In the genomic region with DNA sequence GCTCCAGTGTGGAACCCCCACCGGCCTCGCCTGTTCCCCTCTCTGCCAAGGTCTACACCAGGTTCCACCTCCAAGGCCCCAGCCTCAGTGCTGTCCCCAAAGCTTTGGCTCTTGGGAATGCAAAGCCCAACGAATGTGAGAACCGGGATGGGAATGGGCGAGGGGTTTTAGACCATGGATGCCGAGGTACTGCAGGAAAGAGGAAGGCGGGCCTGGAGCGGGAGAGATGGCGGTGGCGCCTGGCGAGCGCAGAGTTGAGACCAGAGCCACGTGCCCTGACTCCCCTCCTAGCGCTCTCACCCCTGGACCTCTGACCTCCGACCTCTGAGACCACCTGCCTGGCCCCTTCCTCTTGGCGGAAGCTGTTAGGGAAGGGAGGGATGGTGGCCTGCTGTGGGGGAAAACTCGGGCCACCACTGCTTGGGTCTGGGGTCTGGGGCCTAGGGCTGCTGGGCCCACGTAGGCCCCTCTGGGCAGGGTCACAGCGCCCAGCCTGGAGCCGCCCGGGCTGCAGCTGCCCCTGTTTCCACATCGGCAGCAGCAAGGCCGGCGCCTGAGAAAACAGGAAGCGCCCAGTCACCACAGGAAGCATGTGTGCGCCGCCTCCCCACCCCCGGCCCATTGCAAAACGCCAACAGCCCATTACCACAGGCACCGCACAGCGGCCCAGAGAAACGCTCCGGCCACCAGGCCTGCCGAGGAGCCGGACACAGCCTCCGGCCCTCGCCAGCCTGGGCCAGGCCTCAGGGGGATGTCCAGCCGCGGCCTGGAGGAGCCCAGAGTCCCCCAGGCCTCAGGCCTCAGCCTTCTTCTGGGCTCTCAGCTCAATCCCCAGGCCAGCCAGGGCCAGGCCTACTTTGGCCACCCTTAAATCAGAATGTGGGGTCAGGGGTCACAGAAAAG, we compare ENCODE assay signal across 8 cellular contexts. TPM values are rescaled to one million over a fixed set of nuclear protein-coding genes. Genes with fewer than 3 reads are reported as not detected.
DNase-seq lines count a peak whose midpoint lies in the region; ATAC-seq and TF ChIP-seq lines count a peak whose summit lies in the region.

No MANE protein-coding gene starts in this region.

- intact Hi-C loops in activated B cell treated with CpG ODN at 0.5 μM for 24 hours (cut with micrococcal nuclease) (loop anchor here (1.0 kb wide), 3 partner anchors 14 to 32 kb away; partner anchors contain the start of genes PSMC3, SLC39A13 and SPI1), aorta (cut with DNase I) (no loop called here)
- intact Hi-C loops in dendritic cell treated with granulocyte-macrophage colony-stimulating factor and Interleukin-4, amounts not matched to agents 40 ng/mL and 50 ng/mL, for 4 days (cut with micrococcal nuclease): loop anchor here (1.0 to 2.0 kb wide), 2 partner anchors 14 to 18 kb away; partner anchors contain the start of gene SLC39A13

- no peak overlapping the region for H3K4me2 ChIP-seq in DND-41 (ENCODE audit: insufficient read depth, low read length)
- H3K4me2 ChIP-seq in neural progenitor cell: no peak overlapping the region

- H3K27ac Mint-ChIP-seq in activated B cell treated with CpG ODN at 0.5 μM for 24 hours: peak overlapping the region; percentile 95
- peak overlapping the region; percentile 100 for H3K27ac Mint-ChIP-seq in dendritic cell treated with granulocyte-macrophage colony-stimulating factor and Interleukin-4, amounts not matched to agents 40 ng/mL and 50 ng/mL, for 4 days
- no peak overlapping the region for H3K27ac Mint-ChIP-seq in neural progenitor cell

- TF ChIP-seq CTCF in DND-41 (IDR thresholded peaks at IDR 0.05; ENCODE audit: borderline replicate concordance, extremely low read depth, low read length, poor library complexity, severe bottlenecking): no peak
- no peak for TF ChIP-seq CTCF in activated B cell treated with CpG ODN at 0.5 μM for 24 hours (IDR thresholded peaks at IDR 0.05)
- TF ChIP-seq CTCF in neural progenitor cell (IDR thresholded peaks at IDR 0.05): no peak

- DNase-seq in DND-41 (peak; percentile 56), activated B cell treated with CpG ODN at 0.5 μM for 24 hours (peak; percentile 56), neural progenitor cell (ENCODE audit: low spot score) (peak; percentile 2), aorta (peak; percentile 84 to 86), HK-2 (ENCODE audit: unreplicated experiment) (no peak), HuH-7.5 (ENCODE audit: low spot score) (no peak)

- H3K4me1 ChIP-seq in DND-41 (ENCODE audit: insufficient read depth, low read length) (peaks cover 18% of the 10 kb centered on the region), neural progenitor cell (peaks cover under 1% of the 10 kb centered on the region), aorta (ENCODE audit: control insufficient read depth in 1 of 2, insufficient read depth in 2 of 2, low read length in 2 of 2) (no peaks in the 10 kb centered on the region)

- POLR2A ChIA-PET in activated B cell treated with CpG ODN at 0.5 μM for 24 hours (lab: Charles Lee): interaction anchor here (0.5 to 9.3 kb wide), 19 partner anchors 11 to 1276 kb away, joined by 3 to 97 read pairs (median 4); partner anchors contain the start of genes ACP2, DDB2, PSMC3 and SLC39A13

- H2AFZ ChIP-seq in DND-41 (ENCODE audit: low read depth, low read length) (no peak overlapping the region), neural progenitor cell (replicated peaks) (no peak overlapping the region)

- H3K27ac ChIP-seq in DND-41 (ENCODE audit: low read length): peak overlapping the region; percentile 47; the same call in 1 of the 2 replicates
- H3K27ac ChIP-seq in neural progenitor cell: no peak overlapping the region
- H3K27ac ChIP-seq in aorta (ENCODE audit: low read depth in 1 of 2, low read length in 2 of 2): no peak overlapping the region

- H3K36me3 Mint-ChIP-seq in activated B cell treated with CpG ODN at 0.5 μM for 24 hours (ENCODE audit: low read depth) (no peaks in the 10 kb centered on the region), neural progenitor cell (no peaks in the 10 kb centered on the region)
- H3K36me3 Mint-ChIP-seq in dendritic cell treated with granulocyte-macrophage colony-stimulating factor and Interleukin-4, amounts not matched to agents 40 ng/mL and 50 ng/mL, for 4 days (ENCODE audit: low read depth): peaks cover 51% of the 10 kb centered on the region

- WGBS in aorta, 2 donors: 88 to 89% methylated on average over 36 to 39 of the region's 39 CpGs

- H3K4me3 Mint-ChIP-seq in activated B cell treated with CpG ODN at 0.5 μM for 24 hours (peak overlapping the region; percentile 64), neural progenitor cell (no peak overlapping the region)
- H3K4me3 Mint-ChIP-seq in dendritic cell treated with granulocyte-macrophage colony-stimulating factor and Interleukin-4, amounts not matched to agents 40 ng/mL and 50 ng/mL, for 4 days: peak overlapping the region; percentile 77

- H3K79me2 ChIP-seq in DND-41 (ENCODE audit: insufficient read depth, low read length): no peaks in the 10 kb centered on the region
- no peaks in the 10 kb centered on the region for H3K79me2 ChIP-seq in neural progenitor cell (ENCODE audit: low read depth)

- H3K9me3 Mint-ChIP-seq in activated B cell treated with CpG ODN at 0.5 μM for 24 hours: no peaks in the 10 kb centered on the region
- no peaks in the 10 kb centered on the region for H3K9me3 Mint-ChIP-seq in dendritic cell treated with granulocyte-macrophage colony-stimulating factor and Interleukin-4, amounts not matched to agents 40 ng/mL and 50 ng/mL, for 4 days
- no peaks in the 10 kb centered on the region for H3K9me3 Mint-ChIP-seq in neural progenitor cell

- H3K4me3 ChIP-seq in DND-41 (ENCODE audit: low read depth in 1 of 2, low read length in 2 of 2) (no peak overlapping the region), neural progenitor cell (no peak overlapping the region), aorta (ENCODE audit: low read length in 2 of 2) (no peak overlapping the region)

- H3K27me3 ChIP-seq in DND-41 (ENCODE audit: insufficient read depth, low read length, poor library complexity) (no peaks in the 10 kb centered on the region), neural progenitor cell (no peaks in the 10 kb centered on the region), aorta (ENCODE audit: control insufficient read depth in 1 of 2, insufficient read depth in 2 of 2, low read length in 1 of 2) (no peaks in the 10 kb centered on the region)

- H3K27me3 Mint-ChIP-seq in activated B cell treated with CpG ODN at 0.5 μM for 24 hours (no peaks in the 10 kb centered on the region), neural progenitor cell (ENCODE audit: insufficient read depth, low read depth) (peaks cover 6% of the 10 kb centered on the region)
- H3K27me3 Mint-ChIP-seq in dendritic cell treated with granulocyte-macrophage colony-stimulating factor and Interleukin-4, amounts not matched to agents 40 ng/mL and 50 ng/mL, for 4 days: no peaks in the 10 kb centered on the region

- peaks cover 12% of the 10 kb centered on the region for H3F3A ChIP-seq in neural progenitor cell (ENCODE audit: low read depth)

- ATAC-seq in DND-41 (ENCODE audit: insufficient read depth, low read depth) (peak; percentile 79), HG02885 (IDR thresholded peaks at IDR 0.05; ENCODE audit: poor library complexity, unreplicated experiment) (peak; percentile 64), activated B cell treated with CpG ODN at 0.5 μM for 24 hours (ENCODE audit: low read depth) (peak; percentile 81), aorta (ENCODE audit: low FRiP score) (peak; percentile 64)

- no peaks in the 10 kb centered on the region for H4K20me1 ChIP-seq in DND-41 (ENCODE audit: insufficient read depth, low read length)
- H4K20me1 ChIP-seq in neural progenitor cell (ENCODE audit: low read depth): no peaks in the 10 kb centered on the region

- H3K9me3 ChIP-seq in DND-41 (ENCODE audit: insufficient read depth, low read length, severe bottlenecking): no peaks in the 10 kb centered on the region
- no peaks in the 10 kb centered on the region for H3K9me3 ChIP-seq in neural progenitor cell (ENCODE audit: low read depth)
- H3K9me3 ChIP-seq in aorta (ENCODE audit: control insufficient read depth, low read length): no peaks in the 10 kb centered on the region

- CTCF ChIA-PET in activated B cell treated with CpG ODN at 0.5 μM for 24 hours (lab: Charles Lee): interaction anchor here (1.6 to 6.4 kb wide), 3 partner anchors 16 to 20 kb away, joined by 4 to 41 read pairs (median 6); partner anchors contain the start of gene SPI1

- H3K9ac ChIP-seq in DND-41 (ENCODE audit: low read depth, low read length) (no peak overlapping the region), neural progenitor cell (no peak overlapping the region)

- no peaks in the 10 kb centered on the region for H3K36me3 ChIP-seq in DND-41 (ENCODE audit: insufficient read depth, low read length)
- H3K36me3 ChIP-seq in neural progenitor cell: no peaks in the 10 kb centered on the region
- no peaks in the 10 kb centered on the region for H3K36me3 ChIP-seq in aorta (ENCODE audit: control insufficient read depth in 1 of 2, insufficient read depth in 2 of 2, low read length in 1 of 2)

- peaks cover 70% of the 10 kb centered on the region for H3K4me1 Mint-ChIP-seq in activated B cell treated with CpG ODN at 0.5 μM for 24 hours
- peaks cover 83% of the 10 kb centered on the region for H3K4me1 Mint-ChIP-seq in dendritic cell treated with granulocyte-macrophage colony-stimulating factor and Interleukin-4, amounts not matched to agents 40 ng/mL and 50 ng/mL, for 4 days (ENCODE audit: low read depth)
- H3K4me1 Mint-ChIP-seq in neural progenitor cell: peaks cover 6% of the 10 kb centered on the region

RNA-seq across cellular contexts. Expression of gene SLC39A13, which starts 13.8 kb away (rescaled TPM):
- total RNA-seq in activated B cell treated with CpG ODN at 0.5 μM for 24 hours (27.5 and 28.2 TPM in 2 replicates), neural progenitor cell (ENCODE audit: low replicate concordance) (11.3 and 36.4 TPM in 2 replicates), aorta (10 to 100 TPM; 75.1 to 88.9 TPM)
- 100 to 1,000 TPM in 1 of 2 donors, 10 to 100 TPM in 1; 34.7 to 118 TPM for polyA plus RNA-seq in aorta

RNA-seq across cellular contexts. Expression of gene SPI1, which starts 16.2 kb away (rescaled TPM):
- total RNA-seq in activated B cell treated with CpG ODN at 0.5 μM for 24 hours (63.9 and 68.8 TPM in 2 replicates), neural progenitor cell (ENCODE audit: low replicate concordance) (not detected in 2 replicates), aorta (10 to 100 TPM; 41.0 to 56.0 TPM)
- 10 to 100 TPM in 1 of 2 donors, 1 to 10 TPM in 1; 6.3 to 37.8 TPM for polyA plus RNA-seq in aorta

RNA-seq across cellular contexts. Expression of gene PSMC3, which starts 31.7 kb away (rescaled TPM):
- total RNA-seq in activated B cell treated with CpG ODN at 0.5 μM for 24 hours: 101 and 126 TPM in 2 replicates
- total RNA-seq in neural progenitor cell (ENCODE audit: low replicate concordance): 126 and 175 TPM in 2 replicates
- total RNA-seq in aorta: 100 to 1,000 TPM in 1 of 2 donors, 10 to 100 TPM in 1; 84.2 to 117 TPM
- polyA plus RNA-seq in aorta: 100 to 1,000 TPM; 181 to 204 TPM

RNA-seq across cellular contexts. Expression of gene MYBPC3, which starts 42.1 kb away (rescaled TPM):
- 0.46 and 0.69 TPM in 2 replicates for total RNA-seq in activated B cell treated with CpG ODN at 0.5 μM for 24 hours
- 0.06 and 0.12 TPM in 2 replicates for total RNA-seq in neural progenitor cell (ENCODE audit: low replicate concordance)
- under 1 TPM; 0.15 to 0.42 TPM for total RNA-seq in aorta
- polyA plus RNA-seq in aorta: 1 to 10 TPM in 1 of 2 donors, under 1 TPM in 1; 0.03 to 1.9 TPM

RNA-seq across cellular contexts. Expression of gene RAPSN, which starts 54.4 kb away (rescaled TPM):
- total RNA-seq in activated B cell treated with CpG ODN at 0.5 μM for 24 hours (1.1 and 3.5 TPM in 2 replicates), neural progenitor cell (ENCODE audit: low replicate concordance) (not detected in 2 replicates), aorta (under 1 TPM; 0.66 to 0.71 TPM)
- polyA plus RNA-seq in aorta: under 1 TPM in 1 of 2 donors, not detected in 1; 0.46 TPM

Comparison
In these comparisons a context has a peak if more than half of its experiments do, and no peak if none do; other contexts are left out.
1. DNase-seq: peak in DND-41 (single experiment), activated B cell treated with CpG ODN at 0.5 μM for 24 hours (single experiment), neural progenitor cell (single experiment) and aorta (2 of 2); none in HK-2 (single experiment) and HuH-7.5 (single experiment).
2. RNA of gene SPI1, which starts 16.2 kb away (total RNA-seq): 63.9 to 68.8 TPM in activated B cell treated with CpG ODN at 0.5 μM for 24 hours and 41.0 to 56.0 TPM in aorta; not detected in neural progenitor cell; every median in the first group is over 10 times any median in the second.
3. intact Hi-C loops: an anchor here in activated B cell treated with CpG ODN at 0.5 μM for 24 hours (1.0 kb wide) and dendritic cell treated with granulocyte-macrophage colony-stimulating factor and Interleukin-4, amounts not matched to agents 40 ng/mL and 50 ng/mL, for 4 days (1.0 to 2.0 kb wide); none called in aorta.
4. Peak in every context shown above with its lines, with median percentiles within 50 percentile points of each other: ATAC-seq.